20 cellular contexts compared by ENCODE assay signal in genomic region chr16:84828322-84828721, GRCh38. TPM values are rescaled to one million over a fixed set of nuclear protein-coding genes. Genes with fewer than 3 reads are reported as not detected.
DNase-seq lines count a peak whose midpoint lies in the region; ATAC-seq and TF ChIP-seq lines count a peak whose summit lies in the region.
"Had no signal": no experiment of that assay in that cellular context is flagged by ENCODE, and none has a peak within 500 bp of the region (broad histone marks: within the 10 kb centered on the region; RNA-seq: fewer than 3 reads in every experiment).

No MANE protein-coding gene starts in this region.

- CTCF ChIA-PET in SK-N-SH (lab: Yijun Ruan, JAX): interaction anchor here (0.7 to 1.6 kb wide), 3 partner anchors 90 to 143 kb away, joined by 3 to 7 read pairs (median 4); no protein-coding TSS in a partner anchor

- H3K27me3 ChIP-seq in SK-N-SH (ENCODE audit: insufficient read depth) (no peaks in the 10 kb centered on the region), sigmoid colon (no peaks in the 10 kb centered on the region), vagina (no peaks in the 10 kb centered on the region)
- H3K27me3 ChIP-seq: body of pancreas had no signal

- 92% methylated on average over 5 of the region's 5 CpGs for WGBS in SK-N-SH (ENCODE audit: low lambda C conversion rate)
- 66 to 78% methylated on average over 5 of the region's 5 CpGs for WGBS in sigmoid colon, 2 donors

- TF ChIP-seq CTCF in SK-N-SH (IDR thresholded peaks at IDR 0.05) (no peak), sigmoid colon (IDR thresholded peaks at IDR 0.05) (no peak), vagina (IDR thresholded peaks at IDR 0.05) (no peak), mucosa of descending colon (IDR thresholded peaks at IDR 0.05) (no peak)

- TF ChIP-seq EP300 in SK-N-SH (IDR thresholded peaks at IDR 0.05; ENCODE audit: borderline replicate concordance in 1 of 2, low read depth in 1 of 2, low read length in 1 of 2): no peak
- TF ChIP-seq EP300 in sigmoid colon (IDR thresholded peaks at IDR 0.05): peak in 3 of 4 donors; percentile 33 to 60 (median 52)

- no peak overlapping the region for H2AFZ ChIP-seq in SK-N-SH (ENCODE audit: low read depth)
- H2AFZ ChIP-seq: GM23338 had no signal

- no peak for ATAC-seq in SK-N-SH treated with all-trans-retinoic acid at 6 μM for 48 hours
- ATAC-seq in HG03520 (IDR thresholded peaks at IDR 0.05; ENCODE audit: unreplicated experiment): no peak
- no peak for ATAC-seq in HG03342 (IDR thresholded peaks at IDR 0.05; ENCODE audit: unreplicated experiment)
- ATAC-seq in mucosa of descending colon: no peak
- ATAC-seq: activated T-helper 17 cell treated with anti-CD3 and anti-CD28 coated beads, Interleukin-2, amount 50 U/mL, for 72 hours; body of pancreas; GM23338 had no signal

- DNase-seq in SK-N-SH (no peak), kidney glomerular epithelial cell (lab: John Stamatoyannopoulos, UW) (peak; percentile 18), sigmoid colon (no peak), vagina (ENCODE audit: extremely low spot score in 2 of 2) (no peak), mucosa of descending colon (no peak)
- DNase-seq: activated CD4-positive, alpha-beta T cell treated with anti-CD3 and anti-CD28 coated beads, Interleukin-2, amount 10 ng/mL, durations not matched to agents 7 days and 5 days; AML-193; body of pancreas; DMS79 treated with DMSO at 0.1 percent for 48 hours; MV-4-11; NCI-H187; stimulated activated CD4-positive, alpha-beta T cell treated with anti-CD3 and anti-CD28 coated beads, Interleukin-15, amount 100 ng/mL, for 24 hours had no signal

- no peaks in the 10 kb centered on the region for H4K20me1 ChIP-seq in SK-N-SH (ENCODE audit: insufficient read depth)

- POLR2A ChIA-PET in SK-N-SH (lab: Yijun Ruan, JAX): no interaction called here

- TF ChIP-seq RAD21 in SK-N-SH (IDR thresholded peaks at IDR 0.05; ENCODE audit: low read length): no peak

- H3F3A ChIP-seq in SK-N-SH (replicated peaks; ENCODE audit: insufficient read depth): peaks cover 17% of the 10 kb centered on the region

- no peaks in the 10 kb centered on the region for H3K9me2 ChIP-seq in SK-N-SH

- H3K36me3 ChIP-seq in SK-N-SH (replicated peaks in 1 of 2; ENCODE audit: control insufficient read depth in 1 of 2, insufficient read depth in 2 of 2, low read length in 1 of 2): no peaks in the 10 kb centered on the region
- peaks cover 0 to 34% (median 3%) of the 10 kb centered on the region in 4 donors for H3K36me3 ChIP-seq in sigmoid colon
- no peaks in the 10 kb centered on the region for H3K36me3 ChIP-seq in vagina
- H3K36me3 ChIP-seq in mucosa of descending colon (ENCODE audit: low read depth): no peaks in the 10 kb centered on the region

- H3K9me3 ChIP-seq in SK-N-SH: no peaks in the 10 kb centered on the region
- H3K9me3 ChIP-seq in sigmoid colon: no peaks in the 10 kb centered on the region
- H3K9me3 ChIP-seq in vagina: no peaks in the 10 kb centered on the region
- no peaks in the 10 kb centered on the region for H3K9me3 ChIP-seq in mucosa of descending colon
- H3K9me3 ChIP-seq: body of pancreas had no signal

- H3K9ac ChIP-seq in SK-N-SH: no peak overlapping the region
- H3K9ac ChIP-seq: KMS-11 had no signal

- H3K27ac ChIP-seq in SK-N-SH (ENCODE audit: low read depth in 2 of 2, low read length in 1 of 2) (no peak overlapping the region), sigmoid colon (peak overlapping the region; percentile 96 to 100 (median 98)), vagina (peak overlapping the region; percentile 95)
- H3K27ac ChIP-seq: 22Rv1, body of pancreas, KMS-11, VCaP had no signal

- TF ChIP-seq POLR2A in sigmoid colon (IDR thresholded peaks at IDR 0.05) (no peak), vagina (IDR thresholded peaks at IDR 0.05) (no peak)

- intact Hi-C loops in sigmoid colon (cut with DNase I) (loop anchor here (10.0 kb wide), 1 partner anchor 534 kb away; the partner anchor contains the start of gene WFDC1), vagina (cut with DNase I) (no loop called here), mucosa of descending colon (cut with DNase I, micrococcal nuclease) (no loop called here)

- peak overlapping the region; percentile 61; the same call in 1 of the 2 replicates for H3K4me2 ChIP-seq in SK-N-SH
- H3K4me2 ChIP-seq: GM23338, KMS-11 had no signal

- H3K79me2 ChIP-seq in SK-N-SH (ENCODE audit: insufficient read depth): no peaks in the 10 kb centered on the region

- H3K4me3 ChIP-seq in SK-N-SH (ENCODE audit: low read depth in 2 of 2, low read length in 1 of 2): no peak overlapping the region
- H3K4me3 ChIP-seq in sigmoid colon: no peak overlapping the region
- no peak overlapping the region for H3K4me3 ChIP-seq in vagina
- no peak overlapping the region for H3K4me3 ChIP-seq in mucosa of descending colon
- H3K4me3 ChIP-seq: body of pancreas, GM23338 had no signal

- H3K4me1 ChIP-seq in SK-N-SH (ENCODE audit: control insufficient read depth in 1 of 2, insufficient read depth in 2 of 2, low read depth in 1 of 2, low read length in 1 of 2): peaks cover 18 to 25% of the 10 kb centered on the region in 2 experiments; a peak in 2 of 4 replicates
- H3K4me1 ChIP-seq in sigmoid colon: peaks cover 0 to 100% (median 96%) of the 10 kb centered on the region in 4 donors
- H3K4me1 ChIP-seq in vagina: peaks cover 78% of the 10 kb centered on the region
- H3K4me1 ChIP-seq in mucosa of descending colon (ENCODE audit: low read depth): no peaks in the 10 kb centered on the region
- H3K4me1 ChIP-seq: body of pancreas had no signal

TF ChIP-seq in SK-N-SH, 30 proteins besides CTCF, POLR2A, EP300 and RAD21:
- TF ChIP-seq USF1 (IDR thresholded peaks at IDR 0.05; ENCODE audit: borderline replicate concordance, low read depth) (no peak), TCF12 (IDR thresholded peaks at IDR 0.05) (no peak), FOXM1 (IDR thresholded peaks at IDR 0.05; ENCODE audit: low read depth) (no peak), NRF1 (IDR thresholded peaks at IDR 0.05; ENCODE audit: low read depth, low read length) (no peak)

TF ChIP-seq in SK-N-SH treated with all-trans-retinoic acid at 6 μM for 48 hours, 23 proteins besides CTCF, POLR2A, EP300 and RAD21:
- TF ChIP-seq ZNF565 (CRISPR knock-in tag; conservative IDR thresholded peaks at IDR 0.05; ENCODE audit: low read depth): no peak
- TF ChIP-seq ESRRG (CRISPR knock-in tag; IDR thresholded peaks at IDR 0.05): no peak
- TF ChIP-seq CSRNP3 (CRISPR knock-in tag; IDR thresholded peaks at IDR 0.05): no peak
- TF ChIP-seq ZNF70 (CRISPR knock-in tag; IDR thresholded peaks at IDR 0.05): no peak
- no peak for TF ChIP-seq CSDC2 (CRISPR knock-in tag; IDR thresholded peaks at IDR 0.05)
- TF ChIP-seq PPARA (CRISPR knock-in tag; IDR thresholded peaks at IDR 0.05; ENCODE audit: borderline replicate concordance): no peak
- no peak for TF ChIP-seq OSR1 (CRISPR knock-in tag; IDR thresholded peaks at IDR 0.05)
- TF ChIP-seq TCF4 (CRISPR knock-in tag; IDR thresholded peaks at IDR 0.05; ENCODE audit: borderline replicate concordance): no peak
- no peak for TF ChIP-seq ZC3H10 (CRISPR knock-in tag; IDR thresholded peaks at IDR 0.05)
- no peak for TF ChIP-seq TOX (CRISPR knock-in tag; IDR thresholded peaks at IDR 0.05; ENCODE audit: borderline replicate concordance)
- no peak for TF ChIP-seq ZFP3 (CRISPR knock-in tag; IDR thresholded peaks at IDR 0.05)
- no peak for TF ChIP-seq PATZ1 (CRISPR knock-in tag; IDR thresholded peaks at IDR 0.05; ENCODE audit: borderline replicate concordance)
- no peak for TF ChIP-seq BACH2 (CRISPR knock-in tag; IDR thresholded peaks at IDR 0.05; ENCODE audit: borderline replicate concordance)
- no peak for TF ChIP-seq ZFP30 (CRISPR knock-in tag; IDR thresholded peaks at IDR 0.05)

RNA-seq across cellular contexts. Expression of gene CRISPLD2, which starts 8.5 kb away (rescaled TPM):
- 5.3 and 6.3 TPM in 2 replicates for polyA plus RNA-seq in SK-N-SH (2012; rRNA removed)
- 3.3 and 3.8 TPM in 2 replicates for polyA plus RNA-seq in SK-N-SH (2012; cell fraction: cytosol; rRNA removed)
- polyA plus RNA-seq in SK-N-SH (2012; cell fraction: nucleus; rRNA removed): 4.4 and 4.5 TPM in 2 replicates
- total RNA-seq in sigmoid colon: 100 to 1,000 TPM; 140 to 545 (median 260) TPM
- polyA plus RNA-seq in sigmoid colon: 10 to 100 TPM in 1 of 3 donors, 1 to 10 TPM in 2; 3.0 to 27.3 (median 6.0) TPM
- total RNA-seq in vagina: 320 TPM
- total RNA-seq in mucosa of descending colon: 100 to 1,000 TPM in 1 of 3 donors, 10 to 100 TPM in 2; 10.5 to 114 (median 38.7) TPM

Comparison
In these comparisons a context has a peak if more than half of its experiments do, and no peak if none do; other contexts are left out.
1. H3K27ac ChIP-seq: peak in sigmoid colon (4 of 4) and vagina (single experiment); none in SK-N-SH (0 of 2).